11 cellular contexts compared by ENCODE assay signal in the genomic region with DNA sequence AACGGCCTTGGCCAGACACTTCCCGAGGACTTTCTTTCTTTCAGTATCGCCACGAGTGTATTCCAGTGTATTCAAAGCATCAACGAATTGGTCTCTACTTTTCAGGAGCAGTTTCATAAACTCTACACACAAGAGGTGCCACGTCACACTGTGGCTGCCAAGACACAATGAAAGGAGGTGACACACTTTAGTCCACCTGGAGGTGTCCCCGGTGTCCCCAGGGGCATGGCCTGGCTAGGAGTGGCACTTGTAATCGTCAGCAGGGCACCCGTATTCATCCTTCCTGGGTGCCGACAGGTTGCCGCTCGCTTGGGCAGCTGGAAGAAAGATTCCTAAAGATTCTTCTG. TPM values are rescaled to one million over a fixed set of nuclear protein-coding genes. Genes with fewer than 3 reads are reported as not detected.
A peak's percentile ranks its signal among the peaks of the same experiment; 100 is the strongest.
DNase-seq lines count a peak whose midpoint lies in the region; ATAC-seq and TF ChIP-seq lines count a peak whose summit lies in the region.
"Had no signal": no experiment of that assay in that cellular context is flagged by ENCODE, and none has a peak within 500 bp of the region (broad histone marks: within the 10 kb centered on the region; RNA-seq: fewer than 3 reads in every experiment).

No MANE protein-coding gene starts in this region.

- H3K36me3 ChIP-seq in prostate gland, result no peaks in the 10 kb centered on the region

- H3K27ac ChIP-seq in right cardiac atrium (ENCODE audit: low read length) (peak overlapping the region; percentile 58), prostate gland (peak overlapping the region; percentile 63)

- DNase-seq in natural killer cell treated with Interleukin-12 subunit alpha and Interleukin-12 subunit beta and Interleukin-15 and Interleukin-18, amount 100 ng/mL, for 72 hours (ENCODE audit: low spot score), result peak; percentile 10
- DNase-seq in natural killer cell (no peak), right cardiac atrium (no peak), prostate gland (ENCODE audit: low spot score) (no peak), pons (ENCODE audit: low spot score) (no peak), posterior cingulate gyrus (no peak)
- DNase-seq in activated naive CD8-positive, alpha-beta T cell treated with anti-CD3 and anti-CD28 coated beads for 36 hours, result no peak
- no peak for DNase-seq in activated T-helper 1 cell treated with anti-CD3 and anti-CD28 coated beads, Interleukin-12 subunit alpha, Interleukin-12 subunit beta, Interleukin-2, Interleukin-4 antibody, amounts not matched to agents 30 ng/mL and 10 ng/mL and 1 ng/mL, durations not matched to agents 14 hours and 24 hours and 36 hours (ENCODE audit: low spot score)
- DNase-seq: activated T-cell treated with anti-CD3 and anti-CD28 coated beads, Interleukin-2, amount 50 U/mL, for 72 hours; NCI-H1694 treated with DMSO at 0.1 percent for 48 hours had no signal

- intact Hi-C loops in natural killer cell (cut with micrococcal nuclease), result no loop called here
- intact Hi-C loops in right cardiac atrium (cut with DNase I), result loop anchor here in 1 of 4 donors (10.0 kb wide), 1 partner anchor 142 kb away; no protein-coding TSS in a partner anchor
- intact Hi-C loops in prostate gland (cut with DNase I), result loop anchor here (10.0 kb wide), 2 partner anchors 122 to 208 kb away; no protein-coding TSS in a partner anchor
- intact Hi-C loops in posterior cingulate gyrus (cut with DNase I), result no loop called here
- intact Hi-C loops in activated T-helper 1 cell treated with anti-CD3 and anti-CD28 coated beads, Interleukin-12 subunit alpha, Interleukin-12 subunit beta, Interleukin-2, Interleukin-4 antibody, amounts not matched to agents 30 ng/mL and 10 ng/mL and 1 ng/mL, durations not matched to agents 14 hours and 24 hours and 36 hours (cut with micrococcal nuclease), result no loop called here

- TF ChIP-seq CTCF in natural killer cell (IDR thresholded peaks at IDR 0.05) (no peak), prostate gland (IDR thresholded peaks at IDR 0.05) (no peak)

- no peak for ATAC-seq in natural killer cell treated with Interleukin-12 subunit alpha and Interleukin-12 subunit beta and Interleukin-15 and Interleukin-18, amount 100 ng/mL, for 72 hours
- ATAC-seq in natural killer cell (no peak), right cardiac atrium (no peak)
- ATAC-seq: activated T-cell treated with anti-CD3 and anti-CD28 coated beads, Interleukin-2, amount 50 U/mL, for 72 hours had no signal

- H3K36me3 Mint-ChIP-seq in natural killer cell treated with Interleukin-12 subunit alpha and Interleukin-12 subunit beta and Interleukin-15 and Interleukin-18, amount 100 ng/mL, for 72 hours, result no peaks in the 10 kb centered on the region
- H3K36me3 Mint-ChIP-seq in natural killer cell, result no peaks in the 10 kb centered on the region
- H3K36me3 Mint-ChIP-seq in activated naive CD8-positive, alpha-beta T cell treated with anti-CD3 and anti-CD28 coated beads for 36 hours, result no peaks in the 10 kb centered on the region
- no peaks in the 10 kb centered on the region for H3K36me3 Mint-ChIP-seq in activated T-helper 1 cell treated with anti-CD3 and anti-CD28 coated beads, Interleukin-12 subunit alpha, Interleukin-12 subunit beta, Interleukin-2, Interleukin-4 antibody, amounts not matched to agents 30 ng/mL and 10 ng/mL and 1 ng/mL, durations not matched to agents 14 hours and 24 hours and 36 hours (ENCODE audit: low read depth)

- H3K9me3 ChIP-seq in right cardiac atrium (ENCODE audit: control insufficient read depth, low read length) (no peaks in the 10 kb centered on the region), prostate gland (no peaks in the 10 kb centered on the region)

- TF ChIP-seq POLR2A in prostate gland (IDR thresholded peaks at IDR 0.05), result no peak

- H3K4me1 Mint-ChIP-seq in natural killer cell treated with Interleukin-12 subunit alpha and Interleukin-12 subunit beta and Interleukin-15 and Interleukin-18, amount 100 ng/mL, for 72 hours (ENCODE audit: low read depth in 2 of 2), result no peaks in the 10 kb centered on the region
- H3K4me1 Mint-ChIP-seq in natural killer cell, result no peaks in the 10 kb centered on the region
- H3K4me1 Mint-ChIP-seq in activated naive CD8-positive, alpha-beta T cell treated with anti-CD3 and anti-CD28 coated beads for 36 hours, result peaks cover 8% of the 10 kb centered on the region
- H3K4me1 Mint-ChIP-seq in activated T-helper 1 cell treated with anti-CD3 and anti-CD28 coated beads, Interleukin-12 subunit alpha, Interleukin-12 subunit beta, Interleukin-2, Interleukin-4 antibody, amounts not matched to agents 30 ng/mL and 10 ng/mL and 1 ng/mL, durations not matched to agents 14 hours and 24 hours and 36 hours (ENCODE audit: low read depth), result peaks cover 9% of the 10 kb centered on the region
- H3K4me1 Mint-ChIP-seq: central memory CD8-positive, alpha-beta T cell had no signal

- H3K27me3 ChIP-seq in right cardiac atrium (ENCODE audit: control insufficient read depth, insufficient read depth) (no peaks in the 10 kb centered on the region), prostate gland (replicated peaks; ENCODE audit: insufficient read depth) (no peaks in the 10 kb centered on the region)

- H3K4me3 Mint-ChIP-seq in natural killer cell treated with Interleukin-12 subunit alpha and Interleukin-12 subunit beta and Interleukin-15 and Interleukin-18, amount 100 ng/mL, for 72 hours, result no peak overlapping the region
- H3K4me3 Mint-ChIP-seq in natural killer cell, result no peak overlapping the region
- no peak overlapping the region for H3K4me3 Mint-ChIP-seq in activated naive CD8-positive, alpha-beta T cell treated with anti-CD3 and anti-CD28 coated beads for 36 hours
- H3K4me3 Mint-ChIP-seq in activated T-helper 1 cell treated with anti-CD3 and anti-CD28 coated beads, Interleukin-12 subunit alpha, Interleukin-12 subunit beta, Interleukin-2, Interleukin-4 antibody, amounts not matched to agents 30 ng/mL and 10 ng/mL and 1 ng/mL, durations not matched to agents 14 hours and 24 hours and 36 hours, result no peak overlapping the region
- H3K4me3 Mint-ChIP-seq: activated T-cell treated with anti-CD3 and anti-CD28 coated beads, Interleukin-2, amount 50 U/mL, for 72 hours; central memory CD8-positive, alpha-beta T cell had no signal

- H3K9me3 Mint-ChIP-seq in natural killer cell treated with Interleukin-12 subunit alpha and Interleukin-12 subunit beta and Interleukin-15 and Interleukin-18, amount 100 ng/mL, for 72 hours, result no peaks in the 10 kb centered on the region
- no peaks in the 10 kb centered on the region for H3K9me3 Mint-ChIP-seq in natural killer cell
- H3K9me3 Mint-ChIP-seq in activated naive CD8-positive, alpha-beta T cell treated with anti-CD3 and anti-CD28 coated beads for 36 hours, result no peaks in the 10 kb centered on the region
- no peaks in the 10 kb centered on the region for H3K9me3 Mint-ChIP-seq in activated T-helper 1 cell treated with anti-CD3 and anti-CD28 coated beads, Interleukin-12 subunit alpha, Interleukin-12 subunit beta, Interleukin-2, Interleukin-4 antibody, amounts not matched to agents 30 ng/mL and 10 ng/mL and 1 ng/mL, durations not matched to agents 14 hours and 24 hours and 36 hours
- H3K9me3 Mint-ChIP-seq: activated T-cell treated with anti-CD3 and anti-CD28 coated beads, Interleukin-2, amount 50 U/mL, for 72 hours had no signal

- H3K4me1 ChIP-seq in right cardiac atrium (ENCODE audit: control insufficient read depth, insufficient read depth, low read length) (peaks cover 22% of the 10 kb centered on the region), prostate gland (replicated peaks) (peaks cover under 1% of the 10 kb centered on the region)

- no peak overlapping the region for H3K27ac Mint-ChIP-seq in natural killer cell treated with Interleukin-12 subunit alpha and Interleukin-12 subunit beta and Interleukin-15 and Interleukin-18, amount 100 ng/mL, for 72 hours
- no peak overlapping the region for H3K27ac Mint-ChIP-seq in natural killer cell
- no peak overlapping the region for H3K27ac Mint-ChIP-seq in activated naive CD8-positive, alpha-beta T cell treated with anti-CD3 and anti-CD28 coated beads for 36 hours
- no peak overlapping the region for H3K27ac Mint-ChIP-seq in activated T-helper 1 cell treated with anti-CD3 and anti-CD28 coated beads, Interleukin-12 subunit alpha, Interleukin-12 subunit beta, Interleukin-2, Interleukin-4 antibody, amounts not matched to agents 30 ng/mL and 10 ng/mL and 1 ng/mL, durations not matched to agents 14 hours and 24 hours and 36 hours
- H3K27ac Mint-ChIP-seq: activated T-cell treated with anti-CD3 and anti-CD28 coated beads, Interleukin-2, amount 50 U/mL, for 72 hours had no signal

- WGBS in right cardiac atrium, result 17% methylated on average over 12 of the region's 12 CpGs
- WGBS in prostate gland, result 21% methylated on average over 12 of the region's 12 CpGs

- H3K27me3 Mint-ChIP-seq in natural killer cell treated with Interleukin-12 subunit alpha and Interleukin-12 subunit beta and Interleukin-15 and Interleukin-18, amount 100 ng/mL, for 72 hours, result peaks cover 19 to 21% of the 10 kb centered on the region in 2 donors
- H3K27me3 Mint-ChIP-seq in natural killer cell (ENCODE audit: low read depth in 2 of 2), result peaks cover 20 to 26% of the 10 kb centered on the region in 2 donors
- H3K27me3 Mint-ChIP-seq in activated naive CD8-positive, alpha-beta T cell treated with anti-CD3 and anti-CD28 coated beads for 36 hours, result peaks cover 27% of the 10 kb centered on the region
- H3K27me3 Mint-ChIP-seq in activated T-helper 1 cell treated with anti-CD3 and anti-CD28 coated beads, Interleukin-12 subunit alpha, Interleukin-12 subunit beta, Interleukin-2, Interleukin-4 antibody, amounts not matched to agents 30 ng/mL and 10 ng/mL and 1 ng/mL, durations not matched to agents 14 hours and 24 hours and 36 hours (ENCODE audit: insufficient read depth), result peaks cover 16% of the 10 kb centered on the region

- no peak overlapping the region for H3K4me3 ChIP-seq in right cardiac atrium (ENCODE audit: low read length)
- no peak overlapping the region for H3K4me3 ChIP-seq in prostate gland

RNA-seq across cellular contexts. Expression of a gene that starts 5.0 kb away (rescaled TPM):
- total RNA-seq in natural killer cell treated with Interleukin-12 subunit alpha and Interleukin-12 subunit beta and Interleukin-15 and Interleukin-18, amount 100 ng/mL, for 72 hours, result under 1 TPM in 1 of 2 donors, not detected in 1; 0.50 TPM
- total RNA-seq in natural killer cell, result 1 to 10 TPM; 1.6 to 3.5 (median 2.9) TPM
- total RNA-seq in right cardiac atrium, result 10 to 100 TPM; 37.5 to 48.3 (median 42.7) TPM
- 19.7 TPM for polyA plus RNA-seq in right cardiac atrium
- total RNA-seq in prostate gland, result 10 to 100 TPM; 19.5 to 95.8 TPM
- under 1 TPM; 0.12 to 0.52 TPM for total RNA-seq in activated naive CD8-positive, alpha-beta T cell treated with anti-CD3 and anti-CD28 coated beads for 36 hours
- total RNA-seq in activated T-helper 1 cell treated with anti-CD3 and anti-CD28 coated beads, Interleukin-12 subunit alpha, Interleukin-12 subunit beta, Interleukin-2, Interleukin-4 antibody, amounts not matched to agents 30 ng/mL and 10 ng/mL and 1 ng/mL, durations not matched to agents 14 hours and 24 hours and 36 hours, result 4.1 and 5.8 TPM in 2 replicates
